ENCODE assay signal across 1 cellular context in genomic region chr4:152779513-152780266, GRCh38.
TF ChIP-seq lines count a peak whose summit lies in the region.

Gene ARFIP1, plus strand, starts transcription at chr4:152779954. Its CDS starts 49,680 bp downstream, at chr4:152829634.
Gene TIGD4, minus strand, starts transcription at chr4:152779730. Its CDS starts 8,726 bp downstream, at chr4:152771004.

TF ChIP-seq in WTC11, 78 proteins besides CTCF, POLR2A, EP300 and RAD21 (continued from another document and continues in another):
- TF ChIP-seq AR (CRISPR knock-in tag; IDR thresholded peaks at IDR 0.05) (no peak), E2F4 (CRISPR knock-in tag; IDR thresholded peaks at IDR 0.05; ENCODE audit: borderline replicate concordance, low read depth) (no peak), ATF2 (CRISPR knock-in tag; IDR thresholded peaks at IDR 0.05; ENCODE audit: borderline replicate concordance, low read depth) (no peak), FOXP4 (CRISPR knock-in tag; IDR thresholded peaks at IDR 0.05) (no peak), ZNF416 (CRISPR knock-in tag; IDR thresholded peaks at IDR 0.05) (0 out of 2 replicates have a peak, but pooled peaks have one; percentile 52), ZNF281 (CRISPR knock-in tag; IDR thresholded peaks at IDR 0.05) (no peak), FOXJ3 (CRISPR knock-in tag; IDR thresholded peaks at IDR 0.05; ENCODE audit: borderline replicate concordance) (0 out of 2 replicates have a peak, but pooled peaks have one; percentile 10), PRRX2 (CRISPR knock-in tag; IDR thresholded peaks at IDR 0.05) (no peak), ATF3 (CRISPR knock-in tag; conservative IDR thresholded peaks at IDR 0.05) (no peak), NR1H2 (CRISPR knock-in tag; IDR thresholded peaks at IDR 0.05) (no peak), ARID4B (CRISPR knock-in tag; IDR thresholded peaks at IDR 0.05; ENCODE audit: borderline replicate concordance) (no peak; the same call in 1 of the 2 replicates), CREM (CRISPR knock-in tag; IDR thresholded peaks at IDR 0.05) (no peak), SOX15 (CRISPR knock-in tag; IDR thresholded peaks at IDR 0.05) (no peak), NR2C2 (CRISPR knock-in tag; IDR thresholded peaks at IDR 0.05) (no peak), ZSCAN18 (CRISPR knock-in tag; IDR thresholded peaks at IDR 0.05) (no peak), IRF2 (CRISPR knock-in tag; IDR thresholded peaks at IDR 0.05; ENCODE audit: borderline replicate concordance, low read depth) (no peak), SMAD3 (CRISPR knock-in tag; IDR thresholded peaks at IDR 0.05; ENCODE audit: borderline replicate concordance) (no peak), FOXP1 (CRISPR knock-in tag; IDR thresholded peaks at IDR 0.05; ENCODE audit: borderline replicate concordance) (peak; percentile 19; the same call in 1 of the 2 replicates), ZNF532 (CRISPR knock-in tag; IDR thresholded peaks at IDR 0.05; ENCODE audit: borderline replicate concordance) (no peak), CREB1 (CRISPR knock-in tag; IDR thresholded peaks at IDR 0.05) (no peak), CBFB (CRISPR knock-in tag; IDR thresholded peaks at IDR 0.05; ENCODE audit: low read depth) (peak; percentile 89; the same call in 1 of the 2 replicates), ZNF232 (CRISPR knock-in tag; IDR thresholded peaks at IDR 0.05) (no peak), GTF2I (CRISPR knock-in tag; conservative IDR thresholded peaks at IDR 0.05) (no peak), PRDM15 (CRISPR knock-in tag; IDR thresholded peaks at IDR 0.05) (no peak), HMGA2 (CRISPR knock-in tag; IDR thresholded peaks at IDR 0.05) (no peak), TEAD4 (CRISPR knock-in tag; IDR thresholded peaks at IDR 0.05) (no peak), FOXK1 (CRISPR knock-in tag; IDR thresholded peaks at IDR 0.05) (peak; percentile 62)
